In genomic region chr17:30095507-30096244, GRCh38 we compare ENCODE assay signal across 8 cellular contexts. TPM values are rescaled to one million over a fixed set of nuclear protein-coding genes. Genes with fewer than 3 reads are reported as not detected.
DNase-seq lines count a peak whose midpoint lies in the region; ATAC-seq and TF ChIP-seq lines count a peak whose summit lies in the region.

No MANE protein-coding gene starts in this region.

- 46 to 56% methylated on average over 4 of the region's 4 CpGs for WGBS in body of pancreas, 2 donors

- intact Hi-C loops in A673 (cut with micrococcal nuclease; ENCODE audit: unreplicated experiment) (loop anchor here (2.0 kb wide), 1 partner anchor 165 kb away; the partner anchor contains the start of gene SSH2), body of pancreas (cut with DNase I) (no loop called here)

- CTCF ChIA-PET in A673 (lab: Charles Lee) = interaction anchor here (0.5 to 1.5 kb wide), 6 partner anchors 9 to 972 kb away, joined by 3 to 10 read pairs (median 4); no protein-coding TSS in a partner anchor

- H3K9me3 ChIP-seq in A673 (ENCODE audit: low read depth, low read length, poor library complexity, severe bottlenecking) = no peaks in the 10 kb centered on the region
- H3K9me3 ChIP-seq in body of pancreas = no peaks in the 10 kb centered on the region

- peaks cover 45% of the 10 kb centered on the region for H3K4me1 ChIP-seq in A673 (ENCODE audit: insufficient read depth, low read length, poor library complexity, severe bottlenecking)
- peaks cover 6% of the 10 kb centered on the region for H3K4me1 ChIP-seq in body of pancreas

- H3K27ac ChIP-seq in A673 (ENCODE audit: low read depth, low read length, poor library complexity, severe bottlenecking) = peak overlapping the region; percentile 23
- no peak overlapping the region for H3K27ac ChIP-seq in body of pancreas

- no peak for TF ChIP-seq POLR2A in body of pancreas (IDR thresholded peaks at IDR 0.05)

- H3K4me3 ChIP-seq in A673 (ENCODE audit: low read depth, low read length, poor library complexity, severe bottlenecking) (no peak overlapping the region), body of pancreas (no peak overlapping the region)

- H3K36me3 ChIP-seq in A673 (ENCODE audit: insufficient read depth, low read length, poor library complexity, severe bottlenecking) (no peaks in the 10 kb centered on the region), body of pancreas (replicated peaks in 1 of 2; ENCODE audit: insufficient read depth in 1 of 2, low read depth in 2 of 2) (no peaks in the 10 kb centered on the region)

- no TSS peak for BruUV-seq in A673 (replicated peaks; lab: Mats Ljungman, UMichigan)

- DNase-seq in A673 (ENCODE audit: low spot score) (peak; percentile 85), GDM1 (lab: John Stamatoyannopoulos, UW) (peak; percentile 47), NCI-H2227 (lab: John Stamatoyannopoulos, UW; ENCODE audit: unreplicated experiment) (peak; percentile 25), body of pancreas (peak in 1 of 4 donors; percentile 23), left kidney (ENCODE audit: low read depth, low spot score) (peak; percentile 67), NCI-H345 (lab: John Stamatoyannopoulos, UW) (no peak)

- H3K27me3 ChIP-seq in A673 (replicated peaks; ENCODE audit: insufficient read depth, low read depth, low read length, poor library complexity) (no peaks in the 10 kb centered on the region), body of pancreas (no peaks in the 10 kb centered on the region)

- no peak for ATAC-seq in body of pancreas
- no peak for ATAC-seq in HG03135 (IDR thresholded peaks at IDR 0.05; ENCODE audit: unreplicated experiment)
- ATAC-seq in HG03095 (IDR thresholded peaks at IDR 0.05; ENCODE audit: unreplicated experiment) = no peak

- POLR2A ChIA-PET in A673 (lab: Charles Lee; ENCODE audit: low non-redundant PET) = no interaction called here

- TF ChIP-seq CTCF in A673 (conservative IDR thresholded peaks at IDR 0.05; ENCODE audit: low read depth, low read length) (peak; percentile 72), body of pancreas (IDR thresholded peaks at IDR 0.05) (peak in 6 of 7 experiments; percentile 15 to 38 (median 30))

RNA-seq across cellular contexts. Expression of gene NSRP1, which starts 20.9 kb away (rescaled TPM):
- total RNA-seq in A673 (2021) (43.5 and 50.5 TPM in 2 replicates), body of pancreas (10 to 100 TPM; 19.2 to 22.7 TPM)
